Comparison of ENCODE assay signal across 15 cellular contexts in the genomic region with DNA sequence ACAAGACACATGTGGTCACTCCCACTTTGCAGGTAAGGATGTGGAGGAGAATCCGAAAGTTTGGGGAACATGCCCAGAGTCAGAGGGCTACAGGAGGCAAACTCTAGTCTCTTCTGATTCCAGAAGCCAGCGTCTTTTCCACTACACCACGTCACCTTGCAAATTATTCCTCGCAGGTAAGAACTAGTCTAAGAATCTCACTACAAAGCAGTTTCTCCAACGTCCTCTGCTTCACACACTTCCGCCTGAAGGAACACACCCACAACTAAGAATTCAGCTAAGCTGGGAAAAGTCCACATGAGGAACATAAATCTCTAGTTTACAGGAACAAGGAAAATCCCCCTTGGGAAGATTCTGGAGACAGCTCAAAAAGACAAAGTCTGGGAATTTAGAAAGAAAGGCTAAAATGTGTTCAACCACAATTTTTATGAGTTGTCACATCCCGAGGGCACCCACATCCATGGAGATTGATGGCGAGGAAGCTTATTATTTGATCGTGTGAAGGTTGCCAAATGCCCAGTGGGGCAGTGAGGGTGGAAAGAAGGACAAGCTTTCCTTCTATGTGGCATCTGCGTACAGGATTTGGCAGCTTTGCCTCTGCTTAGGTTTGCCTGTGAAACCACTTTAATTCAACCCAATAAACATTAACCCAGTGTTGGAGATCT.
"Had no signal": no experiment of that assay in that cellular context is flagged by ENCODE, and none has a peak within 500 bp of the region (broad histone marks: within the 10 kb centered on the region; RNA-seq: fewer than 3 reads in every experiment).

No MANE protein-coding gene starts in this region.

- H3K27me3 ChIP-seq: gastrocnemius medialis, tibial artery had no signal

- DNase-seq: activated CD4-positive, alpha-beta T cell treated with anti-CD3 and anti-CD28 coated beads for 36 hours; activated CD4-positive, alpha-beta T cell treated with anti-CD3 and anti-CD28 coated beads, Interleukin-2, amount 50 U/mL, for 48 hours; activated gamma-delta T cell; dermis blood vessel endothelial cell; effector memory CD8-positive, alpha-beta T cell; gastrocnemius medialis; head of caudate nucleus; kidney glomerular epithelial cell; nucleus accumbens; posterior cingulate gyrus; retina; stimulated activated CD4-positive, alpha-beta T cell treated with anti-CD3 and anti-CD28 coated beads, Interleukin-2, amount 100 ng/mL, for 24 hours; stimulated activated naive CD8-positive, alpha-beta T cell treated with anti-CD3 and anti-CD28 coated beads, Interleukin-15, Interleukin-2, amounts not matched to agents 100 U/mL and 50 U/mL, for 24 hours; substantia nigra; tibial artery had no signal

- H3K9me3 ChIP-seq: gastrocnemius medialis had no signal

- H3K27ac ChIP-seq: gastrocnemius medialis, tibial artery had no signal

- H3K4me3 ChIP-seq: gastrocnemius medialis, tibial artery had no signal

- H3K36me3 ChIP-seq: gastrocnemius medialis, tibial artery had no signal

- H3K4me1 ChIP-seq: gastrocnemius medialis, tibial artery had no signal

- ATAC-seq: activated CD4-positive, alpha-beta T cell treated with anti-CD3 and anti-CD28 coated beads for 36 hours; effector memory CD8-positive, alpha-beta T cell; gastrocnemius medialis; stimulated activated naive CD8-positive, alpha-beta T cell treated with anti-CD3 and anti-CD28 coated beads, Interleukin-15, Interleukin-2, amounts not matched to agents 100 U/mL and 50 U/mL, for 24 hours had no signal
